Comparison of ENCODE assay signal across 8 cellular contexts in the genomic region with DNA sequence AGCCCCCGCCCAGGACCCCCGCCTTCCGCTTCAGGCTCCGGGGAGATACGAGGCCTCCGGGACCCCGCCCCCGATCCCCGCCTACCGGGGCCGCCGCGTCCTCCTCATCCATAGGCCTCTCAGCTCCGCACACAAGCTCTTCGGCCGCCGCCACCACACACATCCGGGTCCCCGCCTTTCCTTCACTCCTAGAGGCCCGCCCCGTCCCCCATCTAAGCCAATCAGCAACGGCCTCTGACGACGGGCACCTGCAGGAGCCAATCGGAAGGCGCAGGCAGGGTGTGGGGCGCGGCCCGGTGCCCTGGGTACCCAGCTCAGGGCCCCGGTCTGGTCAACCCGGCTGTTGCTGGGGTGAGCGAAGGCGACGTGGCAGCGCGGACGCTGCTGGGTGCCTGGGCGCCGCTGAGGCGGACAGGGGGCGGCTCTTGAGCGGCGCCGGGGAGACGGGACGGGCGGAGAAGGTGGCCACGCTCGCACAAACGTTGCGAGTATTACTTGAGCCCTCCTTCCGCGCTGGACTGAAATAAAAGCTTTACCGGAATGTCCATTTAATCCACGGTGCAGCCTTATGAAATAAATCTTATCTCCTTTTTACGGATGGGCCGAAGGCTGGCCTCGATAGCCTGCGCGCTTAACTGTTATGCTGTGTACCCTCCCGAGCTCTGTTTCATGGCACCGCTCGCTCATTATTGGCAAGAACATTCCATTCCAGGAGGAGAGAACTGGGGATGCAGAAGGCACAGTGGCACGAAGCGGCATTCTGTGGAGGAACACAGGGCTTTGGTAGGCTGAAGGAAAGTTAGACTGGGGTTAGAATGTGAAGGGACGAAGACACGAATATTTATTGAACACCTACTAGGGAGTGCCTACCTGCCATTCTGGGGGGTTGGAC. TPM values are rescaled to one million over a fixed set of nuclear protein-coding genes. Genes with fewer than 3 reads are reported as not detected.
DNase-seq lines count a peak whose midpoint lies in the region; ATAC-seq and TF ChIP-seq lines count a peak whose summit lies in the region.

A gene with protein sequence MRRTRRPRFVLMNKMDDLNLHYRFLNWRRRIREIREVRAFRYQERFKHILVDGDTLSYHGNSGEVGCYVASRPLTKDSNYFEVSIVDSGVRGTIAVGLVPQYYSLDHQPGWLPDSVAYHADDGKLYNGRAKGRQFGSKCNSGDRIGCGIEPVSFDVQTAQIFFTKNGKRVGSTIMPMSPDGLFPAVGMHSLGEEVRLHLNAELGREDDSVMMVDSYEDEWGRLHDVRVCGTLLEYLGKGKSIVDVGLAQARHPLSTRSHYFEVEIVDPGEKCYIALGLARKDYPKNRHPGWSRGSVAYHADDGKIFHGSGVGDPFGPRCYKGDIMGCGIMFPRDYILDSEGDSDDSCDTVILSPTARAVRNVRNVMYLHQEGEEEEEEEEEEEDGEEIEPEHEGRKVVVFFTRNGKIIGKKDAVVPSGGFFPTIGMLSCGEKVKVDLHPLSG (minus strand): TSS at position 165 of the 892 bp plus-strand sequence. CDS start 57 bp downstream, at position 108.

- H3K9me3 ChIP-seq in BE2C (no peaks in the 10 kb centered on the region), colonic mucosa (no peaks in the 10 kb centered on the region)

- H3K27me3 ChIP-seq in BE2C (no peaks in the 10 kb centered on the region), colonic mucosa (no peaks in the 10 kb centered on the region)

- peak within 1 kb of the TSS; percentile 83 for H3K27ac ChIP-seq in colonic mucosa

- peak; percentile 98 for ATAC-seq in HG03460 (IDR thresholded peaks at IDR 0.05; ENCODE audit: unreplicated experiment)

- no peak for TF ChIP-seq CTCF in BE2C (IDR thresholded peaks at IDR 0.05; ENCODE audit: low read depth, low read length)
- no peak for TF ChIP-seq CTCF in colonic mucosa (IDR thresholded peaks at IDR 0.05)

- H3K36me3 ChIP-seq in BE2C (no peaks in the 10 kb centered on the region; the same call in none of the 2 replicates), colonic mucosa (peaks cover 7% of the 10 kb centered on the region)

- DNase-seq in BE2C (peak; percentile 97), GM19240 (ENCODE audit: insufficient read length, low spot score) (peak; percentile 98), NCI-H526 (lab: John Stamatoyannopoulos, UW) (peak; percentile 93 to 98), colonic mucosa (peak; percentile 97), left kidney (ENCODE audit: low read depth, low spot score) (peak; percentile 99)
- peak; percentile 97 for DNase-seq in activated CD4-positive, alpha-beta T cell treated with anti-CD3 and anti-CD28 coated beads for 48 hours
- peak; percentile 96 to 97 for DNase-seq in stimulated activated CD4-positive, alpha-beta T cell treated with anti-CD3 and anti-CD28 coated beads, Interleukin-2, amount 100 ng/mL, for 24 hours

- peak within 1 kb of the TSS; percentile 82 for H3K4me3 ChIP-seq in BE2C (ENCODE audit: low read depth, low read length)
- H3K4me3 ChIP-seq in colonic mucosa = peak within 1 kb of the TSS; percentile 88

- intact Hi-C loops in colonic mucosa (cut with DNase I) = no loop called here

- peak within 1 kb of the TSS; percentile 83 to 84 for H3K9ac ChIP-seq in colonic mucosa (ENCODE audit: low read depth in 2 of 2, low read length in 2 of 2)

- no peaks in the 10 kb centered on the region; the same call in 1 of the 2 replicates for H3K4me1 ChIP-seq in BE2C
- peaks cover 9% of the 10 kb centered on the region for H3K4me1 ChIP-seq in colonic mucosa

RNA-seq across cellular contexts. Expression of the gene that starts here (rescaled TPM):
- 30.5 TPM for polyA plus RNA-seq in BE2C (2012; ENCODE audit: insufficient read depth, insufficient read length, low read depth)
- 10 to 100 TPM; 32.5 to 35.0 TPM for total RNA-seq in colonic mucosa

Comparison
In these comparisons a context has a peak if more than half of its experiments do, and no peak if none do; other contexts are left out.
1. Peak in every context shown above with its lines: DNase-seq, ATAC-seq, H3K4me3 ChIP-seq and H3K27ac ChIP-seq.